ENCODE assay signal across 6 cellular contexts in genomic region chr2:185375731-185376130, GRCh38.
"Had no signal": no experiment of that assay in that cellular context is flagged by ENCODE, and none has a peak within 500 bp of the region (broad histone marks: within the 10 kb centered on the region; RNA-seq: fewer than 3 reads in every experiment).

No MANE protein-coding gene starts in this region.

- H3K4me2 ChIP-seq: GM23338 had no signal

- DNase-seq: H9, HCEC 1CT, KG1 had no signal

- ATAC-seq: GM23338 had no signal

- FAIRE-seq: H1, H54 had no signal

- H3K4me3 ChIP-seq: GM23338 had no signal
